Comparison of ENCODE assay signal across 10 cellular contexts in genomic region chr14:68391292-68392014, GRCh38.
DNase-seq lines count a peak whose midpoint lies in the region; ATAC-seq, FAIRE-seq and TF ChIP-seq lines count a peak whose summit lies in the region.
"Had no signal": no experiment of that assay in that cellular context is flagged by ENCODE, and none has a peak within 500 bp of the region (broad histone marks: within the 10 kb centered on the region; RNA-seq: fewer than 3 reads in every experiment).

No MANE protein-coding gene starts in this region.

- no peak for TF ChIP-seq POLR2A in GM12891 (IDR thresholded peaks at IDR 0.05; ENCODE audit: low read depth, low read length)
- TF ChIP-seq POLR2A in right lobe of liver (IDR thresholded peaks at IDR 0.05): no peak

- peaks cover 34 to 61% of the 10 kb centered on the region in 2 donors for H3K4me1 ChIP-seq in left lung
- peaks cover 0 to 29% (median 12%) of the 10 kb centered on the region in 4 donors for H3K4me1 ChIP-seq in right lobe of liver

- peaks cover 2 to 22% of the 10 kb centered on the region in 2 donors for H3K36me3 Mint-ChIP-seq in stimulated activated naive B cell treated with anti-CD40 and anti-IgM and Interleukin-4, amounts not matched to agents 10 μg/mL and 1 μg/mL and 100 μg/mL, for 72 hours
- peaks cover 2% of the 10 kb centered on the region for H3K36me3 Mint-ChIP-seq in activated naive CD8-positive, alpha-beta T cell treated with anti-CD3 and anti-CD28 coated beads, Interleukin-2, amount 50 U/mL, for 24 hours (ENCODE audit: low read depth)

- H3K9me3 Mint-ChIP-seq in stimulated activated naive B cell treated with anti-CD40 and anti-IgM and Interleukin-4, amounts not matched to agents 10 μg/mL and 1 μg/mL and 100 μg/mL, for 72 hours: peaks cover 2 to 4% of the 10 kb centered on the region in 2 donors
- no peaks in the 10 kb centered on the region for H3K9me3 Mint-ChIP-seq in activated naive CD8-positive, alpha-beta T cell treated with anti-CD3 and anti-CD28 coated beads, Interleukin-2, amount 50 U/mL, for 24 hours

- POLR2A ChIA-PET in RWPE1 (lab: Yijun Ruan, JAX; ENCODE audit: low non-redundant PET): no interaction called here

- no peak overlapping the region for H3K4me3 ChIP-seq in left lung
- H3K4me3 ChIP-seq in right lobe of liver: no peak overlapping the region

- intact Hi-C loops in left lung (cut with DNase I): loop anchor here in 1 of 2 donors (10.0 kb wide), 2 partner anchors 403 to 457 kb away; partner anchors contain the start of gene ZFP36L1
- intact Hi-C loops in right lobe of liver (cut with DNase I): no loop called here

- peaks cover 54 to 68% of the 10 kb centered on the region in 2 donors for H3K4me1 Mint-ChIP-seq in stimulated activated naive B cell treated with anti-CD40 and anti-IgM and Interleukin-4, amounts not matched to agents 10 μg/mL and 1 μg/mL and 100 μg/mL, for 72 hours
- H3K4me1 Mint-ChIP-seq in activated naive CD8-positive, alpha-beta T cell treated with anti-CD3 and anti-CD28 coated beads, Interleukin-2, amount 50 U/mL, for 24 hours: peaks cover 26% of the 10 kb centered on the region

- H3K27ac ChIP-seq in left lung (peak overlapping the region; percentile 65 to 74), right lobe of liver (peak overlapping the region in 1 of 3 donors; percentile 45), RWPE1 (no peak overlapping the region)

- 76% methylated on average over 4 of the region's 4 CpGs for WGBS in right lobe of liver (ENCODE audit: insufficient coverage, low coverage, low lambda C conversion rate, missing lambda C conversion rate)

- H3K4me3 Mint-ChIP-seq in stimulated activated naive B cell treated with anti-CD40 and anti-IgM and Interleukin-4, amounts not matched to agents 10 μg/mL and 1 μg/mL and 100 μg/mL, for 72 hours: no peak overlapping the region
- no peak overlapping the region for H3K4me3 Mint-ChIP-seq in activated naive CD8-positive, alpha-beta T cell treated with anti-CD3 and anti-CD28 coated beads, Interleukin-2, amount 50 U/mL, for 24 hours

- CTCF ChIA-PET in RWPE1 (lab: Yijun Ruan, JAX): interaction anchor here (0.6 kb wide), 1 partner anchor 278 kb away, joined by 6 read pairs; no protein-coding TSS in a partner anchor

- ATAC-seq in left lung (peak; percentile 23), HG02884 (IDR thresholded peaks at IDR 0.05; ENCODE audit: unreplicated experiment) (no peak), right lobe of liver (no peak)
- no peak for ATAC-seq in stimulated activated naive B cell treated with anti-CD40 and anti-IgM and Interleukin-4, amounts not matched to agents 10 μg/mL and 1 μg/mL and 100 μg/mL, for 72 hours (replicated peaks)
- ATAC-seq in activated naive CD8-positive, alpha-beta T cell treated with anti-CD3 and anti-CD28 coated beads, Interleukin-2, amount 50 U/mL, for 24 hours: no peak

- H3K27me3 Mint-ChIP-seq in stimulated activated naive B cell treated with anti-CD40 and anti-IgM and Interleukin-4, amounts not matched to agents 10 μg/mL and 1 μg/mL and 100 μg/mL, for 72 hours: no peaks in the 10 kb centered on the region
- no peaks in the 10 kb centered on the region for H3K27me3 Mint-ChIP-seq in activated naive CD8-positive, alpha-beta T cell treated with anti-CD3 and anti-CD28 coated beads, Interleukin-2, amount 50 U/mL, for 24 hours

- H3K36me3 ChIP-seq in left lung: no peaks in the 10 kb centered on the region
- H3K36me3 ChIP-seq in right lobe of liver: no peaks in the 10 kb centered on the region
- H3K36me3 ChIP-seq: neutrophil had no signal

- no peaks in the 10 kb centered on the region for H3K9me3 ChIP-seq in left lung
- no peaks in the 10 kb centered on the region for H3K9me3 ChIP-seq in right lobe of liver
- H3K9me3 ChIP-seq: neutrophil had no signal

- no peaks in the 10 kb centered on the region for H3K27me3 ChIP-seq in left lung
- no peaks in the 10 kb centered on the region for H3K27me3 ChIP-seq in right lobe of liver
- H3K27me3 ChIP-seq: neutrophil had no signal

- DNase-seq in GM12891 (ENCODE audit: insufficient read length, low spot score): no peak
- DNase-seq in dedifferentiated amniotic fluid mesenchymal stem cell (ENCODE audit: extremely low spot score): peak; percentile 85
- DNase-seq in left lung: no peak
- no peak for DNase-seq in stimulated activated naive B cell treated with anti-CD40 and anti-IgM and Interleukin-4, amounts not matched to agents 10 μg/mL and 1 μg/mL and 100 μg/mL, for 72 hours
- DNase-seq in activated naive CD8-positive, alpha-beta T cell treated with anti-CD3 and anti-CD28 coated beads, Interleukin-2, amount 50 U/mL, for 24 hours: no peak
- no peak for DNase-seq in right lobe of liver
- no peak for DNase-seq in RWPE1 (ENCODE audit: low spot score)
- DNase-seq: dermis blood vessel endothelial cell had no signal

- peak overlapping the region; percentile 9 for H3K27ac Mint-ChIP-seq in stimulated activated naive B cell treated with anti-CD40 and anti-IgM and Interleukin-4, amounts not matched to agents 10 μg/mL and 1 μg/mL and 100 μg/mL, for 72 hours
- H3K27ac Mint-ChIP-seq in activated naive CD8-positive, alpha-beta T cell treated with anti-CD3 and anti-CD28 coated beads, Interleukin-2, amount 50 U/mL, for 24 hours: no peak overlapping the region

- TF ChIP-seq CTCF in left lung (IDR thresholded peaks at IDR 0.05): no peak
- TF ChIP-seq CTCF in right lobe of liver (IDR thresholded peaks at IDR 0.05): no peak
- TF ChIP-seq CTCF in RWPE1 (conservative IDR thresholded peaks at IDR 0.05; ENCODE audit: low read depth): no peak

- peak; percentile 38 for FAIRE-seq in GM12891 (lab: Jason Lieb, UNC)

TF ChIP-seq in GM12891, 5 proteins besides CTCF, POLR2A, EP300 and RAD21:
- no peak for TF ChIP-seq POU2F2 (IDR thresholded peaks at IDR 0.05; ENCODE audit: low read depth, low read length)
- no peak for TF ChIP-seq POLR2AphosphoS5 (IDR thresholded peaks at IDR 0.05; ENCODE audit: low read depth, low read length)
- no peak for TF ChIP-seq SPI1 (IDR thresholded peaks at IDR 0.05; ENCODE audit: low read depth, low read length)
- TF ChIP-seq TAF1 (IDR thresholded peaks at IDR 0.05; ENCODE audit: low read depth, low read length): no peak
- no peak for TF ChIP-seq PAX5 (IDR thresholded peaks at IDR 0.05; ENCODE audit: insufficient read depth, low read length, severe bottlenecking)
